ENCODE assay signal across 10 cellular contexts in genomic region chr5:151685749-151686672, GRCh38. TPM values are rescaled to one million over a fixed set of nuclear protein-coding genes. Genes with fewer than 3 reads are reported as not detected.
DNase-seq lines count a peak whose midpoint lies in the region; ATAC-seq, FAIRE-seq and TF ChIP-seq lines count a peak whose summit lies in the region.
"Had no signal": no experiment of that assay in that cellular context is flagged by ENCODE, and none has a peak within 500 bp of the region (broad histone marks: within the 10 kb centered on the region; RNA-seq: fewer than 3 reads in every experiment).

No MANE protein-coding gene starts in this region.

- no peak for TF ChIP-seq RAD21 in HepG2 (CRISPR knock-in tag; IDR thresholded peaks at IDR 0.05)

- intact Hi-C loops in HepG2 (cut with micrococcal nuclease; ENCODE audit: unreplicated experiment): loop anchor here (2.0 to 5.0 kb wide), 2 partner anchors 33 to 71 kb away; partner anchors contain the start of gene ATOX1

- H3K4me3 ChIP-seq in astrocyte of the cerebellum (ENCODE audit: low read depth, low read length): peak overlapping the region; percentile 76
- H3K4me3 ChIP-seq in HepG2 (replicated peaks in 1 of 3; ENCODE audit: insufficient read depth in 1 of 3, low read depth in 2 of 3, low read length in 3 of 3): peak overlapping the region; percentile 50 to 68 (median 65)
- H3K4me3 ChIP-seq in thoracic aorta: peak overlapping the region; percentile 90

- no peaks in the 10 kb centered on the region for H3K79me2 ChIP-seq in HepG2 (ENCODE audit: insufficient read depth, low read length)

- FAIRE-seq in HepG2 (lab: Jason Lieb, UNC): no peak
- FAIRE-seq: A204.1 had no signal

- POLR2A ChIA-PET in HepG2 (lab: Yijun Ruan, JAX): interaction anchor here (1.5 to 1.6 kb wide), 2 partner anchors 69 to 86 kb away, joined by 4 to 5 read pairs; partner anchors contain the start of gene G3BP1

- H3K36me3 ChIP-seq in HepG2 (replicated peaks in 1 of 2; ENCODE audit: control insufficient read depth in 1 of 2, insufficient read depth in 2 of 2, low read length in 2 of 2) (no peaks in the 10 kb centered on the region), thoracic aorta (peaks cover 9% of the 10 kb centered on the region)

- H3K9ac ChIP-seq in HepG2 (ENCODE audit: insufficient read depth, low read depth, low read length): peak overlapping the region; percentile 21

- no peaks in the 10 kb centered on the region for H3K9me3 ChIP-seq in HepG2 (ENCODE audit: low read length)
- no peaks in the 10 kb centered on the region for H3K9me3 ChIP-seq in thoracic aorta

- H3K27ac ChIP-seq in HepG2 (ENCODE audit: extremely low read length, insufficient read depth, low read length): no peak overlapping the region
- H3K27ac ChIP-seq in thoracic aorta: peak overlapping the region; percentile 93 to 98
- H3K27ac ChIP-seq: HL-60 had no signal

- 37% methylated on average over 10 of the region's 10 CpGs for WGBS in HepG2 (ENCODE audit: low lambda C conversion rate)

- H2AFZ ChIP-seq in HepG2 (ENCODE audit: low read length): peak overlapping the region; percentile 85

- H3K4me1 ChIP-seq in HepG2 (ENCODE audit: insufficient read depth, low read length) (peaks cover 34% of the 10 kb centered on the region), thoracic aorta (ENCODE audit: control insufficient read depth in 1 of 2, low read depth in 2 of 2) (peaks cover 29 to 41% of the 10 kb centered on the region in 2 donors)

- CTCF ChIA-PET in HepG2 (lab: Yijun Ruan, JAX; ENCODE audit: low intra/inter-chr PET ratio, low total read pairs): no interaction called here

- TF ChIP-seq CTCF in astrocyte of the cerebellum (IDR thresholded peaks at IDR 0.05; ENCODE audit: low read depth, low read length, missing control alignments) (no peak), HepG2 (CRISPR knock-in tag; IDR thresholded peaks at IDR 0.05) (no peak), thoracic aorta (IDR thresholded peaks at IDR 0.05) (no peak)

- TF ChIP-seq EP300 in HepG2 (IDR thresholded peaks at IDR 0.05; ENCODE audit: low read depth in 2 of 2, low read length in 2 of 2) (no peak), HepG2 (CRISPR knock-in tag; IDR thresholded peaks at IDR 0.05; ENCODE audit: borderline replicate concordance) (no peak)

- H3K27me3 ChIP-seq in HepG2 (ENCODE audit: control insufficient read depth in 1 of 2, insufficient read depth in 2 of 2, low read length in 2 of 2): no peaks in the 10 kb centered on the region
- H3K27me3 ChIP-seq in thoracic aorta (replicated peaks; ENCODE audit: insufficient read depth): no peaks in the 10 kb centered on the region

- H4K20me1 ChIP-seq in HepG2 (ENCODE audit: insufficient read depth, low read length): no peaks in the 10 kb centered on the region

- ATAC-seq in HepG2: peak; percentile 70
- ATAC-seq in thoracic aorta (ENCODE audit: insufficient number of reproducible peaks, low FRiP score, low read depth): no peak

- TF ChIP-seq POLR2A in HepG2 (IDR thresholded peaks at IDR 0.05; ENCODE audit: insufficient read depth in 1 of 2, low read depth in 2 of 2, low read length in 2 of 2): no peak

- H3K4me2 ChIP-seq in HepG2 (ENCODE audit: low read depth, low read length): peak overlapping the region; percentile 84

- in situ Hi-C loops in astrocyte of the cerebellum (cut with HindIII; ENCODE audit: low sequenced_read_pairs): no loop called here
- in situ Hi-C loops in HepG2 (cut with HindIII; ENCODE audit: extremely low pct_ligation_motif_present, low pct_unique_long_range_greater_than_20kb): no loop called here

- peak; percentile 39 for DNase-seq in NCI-H2171 treated with DMSO at 0.1 percent for 48 hours (lab: John Stamatoyannopoulos, UW)
- no peak for DNase-seq in NCI-H2171 (lab: John Stamatoyannopoulos, UW)
- DNase-seq in astrocyte of the cerebellum (ENCODE audit: low read depth): no peak
- no peak for DNase-seq in HepG2 (ENCODE audit: low spot score)
- DNase-seq in thoracic aorta (ENCODE audit: low spot score): no peak
- no peak for DNase-seq in DMS114 treated with DMSO at 0.1 percent for 48 hours (lab: John Stamatoyannopoulos, UW; ENCODE audit: unreplicated experiment)
- DNase-seq in germinal center (ENCODE audit: low spot score): no peak
- DNase-seq in DMS79 treated with DMSO at 0.1 percent for 48 hours (lab: John Stamatoyannopoulos, UW): no peak

- BruUV-seq in HepG2 (replicated peaks; lab: Mats Ljungman, UMichigan): TSS peak; percentile 73

TF ChIP-seq in HepG2, 621 proteins besides CTCF, POLR2A, EP300 and RAD21:
- TF ChIP-seq TGIF2 (CRISPR knock-in tag; IDR thresholded peaks at IDR 0.05) (peak; percentile 39; the same call in 1 of the 2 replicates), ATRX (CRISPR knock-in tag; IDR thresholded peaks at IDR 0.05; ENCODE audit: borderline replicate concordance) (no peak), SOX6 (IDR thresholded peaks at IDR 0.05) (no peak), SOX6 (CRISPR knock-in tag; IDR thresholded peaks at IDR 0.05) (peak; percentile 9; the same call in 1 of the 2 replicates)
- TF ChIP-seq, protein P1, sequence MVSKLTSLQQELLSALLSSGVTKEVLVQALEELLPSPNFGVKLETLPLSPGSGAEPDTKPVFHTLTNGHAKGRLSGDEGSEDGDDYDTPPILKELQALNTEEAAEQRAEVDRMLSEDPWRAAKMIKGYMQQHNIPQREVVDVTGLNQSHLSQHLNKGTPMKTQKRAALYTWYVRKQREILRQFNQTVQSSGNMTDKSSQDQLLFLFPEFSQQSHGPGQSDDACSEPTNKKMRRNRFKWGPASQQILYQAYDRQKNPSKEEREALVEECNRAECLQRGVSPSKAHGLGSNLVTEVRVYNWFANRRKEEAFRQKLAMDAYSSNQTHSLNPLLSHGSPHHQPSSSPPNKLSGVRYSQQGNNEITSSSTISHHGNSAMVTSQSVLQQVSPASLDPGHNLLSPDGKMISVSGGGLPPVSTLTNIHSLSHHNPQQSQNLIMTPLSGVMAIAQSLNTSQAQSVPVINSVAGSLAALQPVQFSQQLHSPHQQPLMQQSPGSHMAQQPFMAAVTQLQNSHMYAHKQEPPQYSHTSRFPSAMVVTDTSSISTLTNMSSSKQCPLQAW (CRISPR knock-in tag; IDR thresholded peaks at IDR 0.05): 0 out of 2 replicates have a peak, but pooled peaks have one; percentile 33

RNA-seq across cellular contexts. Expression of gene SPARC, which starts 0.7 kb away (rescaled TPM):
- total RNA-seq in HepG2 (2016; rRNA removed; fragmentation: Illumina TruSeq; extraction: Trizol) (75.5 and 192 TPM in 2 replicates), thoracic aorta (1,000 to 10,000 TPM; 1,654 to 1,851 TPM)
- total RNA-seq in HepG2 (2016; cell fraction: cytosol; rRNA removed; fragmentation: Illumina TruSeq; extraction: Trizol; ENCODE audit: low read depth): 9.1 and 9.9 TPM in 2 replicates
- 71.7 and 190 TPM in 2 replicates for total RNA-seq in HepG2 (2016; cell fraction: insoluble cytoplasmic fraction; rRNA removed; fragmentation: Illumina TruSeq; extraction: Trizol)
- total RNA-seq in HepG2 (2016; cell fraction: membrane; rRNA removed; fragmentation: Illumina TruSeq; extraction: Trizol): 37.6 and 38.8 TPM in 2 replicates
- total RNA-seq in HepG2 (2016; cell fraction: nucleus; rRNA removed; fragmentation: Illumina TruSeq; extraction: Trizol): 149 and 175 TPM in 2 replicates
- 65.0 and 76.7 TPM in 2 replicates for polyA plus RNA-seq in HepG2 (2011; rRNA removed)
- polyA plus RNA-seq in HepG2 (2011; cell fraction: cytosol; rRNA removed): 54.8 and 70.7 TPM in 2 replicates
- polyA plus RNA-seq in HepG2 (2011; cell fraction: nucleus; rRNA removed): 37.4 and 43.1 TPM in 2 replicates
- 35.8 and 37.1 TPM in 2 replicates for polyA plus RNA-seq in HepG2 (2012)
- polyA plus RNA-seq in HepG2 (2016; cell fraction: cytosol; fragmentation: Illumina TruSeq; extraction: Trizol; ENCODE audit: low read depth): 23.5 and 31.8 TPM in 2 replicates
- 109 and 123 TPM in 2 replicates for polyA plus RNA-seq in HepG2 (2016; cell fraction: insoluble cytoplasmic fraction; fragmentation: Illumina TruSeq; extraction: Trizol; ENCODE audit: low read depth)
- polyA plus RNA-seq in HepG2 (2016; cell fraction: membrane; fragmentation: Illumina TruSeq; extraction: Trizol; ENCODE audit: low read depth): 43.6 and 45.2 TPM in 2 replicates
- polyA plus RNA-seq in HepG2 (2016; cell fraction: nucleus; fragmentation: Illumina TruSeq; extraction: Trizol; ENCODE audit: insufficient read depth, low read depth): 354 and 386 TPM in 2 replicates
- 64.6 TPM in 1 of 2 replicates, not detected in the other for polyA minus RNA-seq in HepG2 (2011; rRNA and poly(A)+ RNA removed; ENCODE audit: low replicate concordance)
- 30.4 and 42.5 TPM in 2 replicates for polyA minus RNA-seq in HepG2 (2011; cell fraction: cytosol; rRNA and poly(A)+ RNA removed)
- 9.7 and 14.0 TPM in 2 replicates for polyA minus RNA-seq in HepG2 (2011; cell fraction: nucleus; rRNA and poly(A)+ RNA removed)
